ENCODE assay signal across 1 cellular context in the genomic region with DNA sequence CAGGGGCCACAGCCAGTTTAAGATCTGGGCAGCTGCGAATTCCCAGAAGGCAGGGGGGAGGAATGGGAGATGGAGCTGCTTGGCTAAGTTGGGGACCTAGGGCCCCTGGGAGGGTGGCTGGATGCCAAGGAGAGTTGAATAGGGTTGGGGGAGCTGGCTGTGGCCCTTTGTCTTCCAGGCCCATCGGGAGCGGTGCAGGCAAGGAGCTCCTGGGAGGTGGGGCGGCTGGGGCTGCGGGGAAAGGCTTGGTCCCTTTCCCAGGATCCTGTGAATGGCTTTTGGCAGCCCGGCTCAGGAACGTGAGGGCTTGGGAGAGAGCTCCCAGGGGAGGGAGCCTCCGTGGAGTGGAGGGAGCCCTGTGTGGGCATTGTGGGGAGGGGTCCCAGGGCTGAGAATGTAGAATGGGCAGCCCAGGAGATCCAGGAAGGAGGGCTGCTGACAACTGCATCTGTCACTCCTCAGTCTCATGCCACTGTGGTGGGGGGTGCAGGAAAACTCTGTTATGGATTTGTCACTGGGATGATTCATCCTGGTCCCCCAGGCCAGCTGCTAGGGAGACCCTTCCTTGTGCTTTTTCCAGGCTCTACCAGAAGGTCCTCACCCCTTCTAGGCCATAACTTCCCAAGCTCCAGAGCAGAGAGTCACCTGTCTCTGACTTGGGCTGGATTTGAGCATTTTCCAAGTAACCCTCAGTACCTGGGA.
TF ChIP-seq lines count a peak whose summit lies in the region.

No MANE protein-coding gene starts in this region.

TF ChIP-seq in H1, 55 proteins besides CTCF, POLR2A, EP300 and RAD21:
- TF ChIP-seq GABPA (IDR thresholded peaks at IDR 0.05; ENCODE audit: borderline replicate concordance, insufficient read depth, low read length): no peak
- no peak for TF ChIP-seq SRF (IDR thresholded peaks at IDR 0.05; ENCODE audit: low read depth, low read length)
- TF ChIP-seq RFX5 (IDR thresholded peaks at IDR 0.05; ENCODE audit: borderline replicate concordance, low read depth, low read length): no peak
- no peak for TF ChIP-seq EGR1 (IDR thresholded peaks at IDR 0.05; ENCODE audit: borderline replicate concordance, low read depth, low read length)
- TF ChIP-seq SAP30 (IDR thresholded peaks at IDR 0.05; ENCODE audit: insufficient read depth, insufficient replicate concordance, low read length): no peak
- TF ChIP-seq, protein P1, sequence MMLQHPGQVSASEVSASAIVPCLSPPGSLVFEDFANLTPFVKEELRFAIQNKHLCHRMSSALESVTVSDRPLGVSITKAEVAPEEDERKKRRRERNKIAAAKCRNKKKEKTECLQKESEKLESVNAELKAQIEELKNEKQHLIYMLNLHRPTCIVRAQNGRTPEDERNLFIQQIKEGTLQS (IDR thresholded peaks at IDR 0.05; ENCODE audit: insufficient read depth, low read depth, low read length): no peak
- TF ChIP-seq SP4 (IDR thresholded peaks at IDR 0.05; ENCODE audit: low read length): no peak
- TF ChIP-seq TCF12 (IDR thresholded peaks at IDR 0.05; ENCODE audit: low read depth, low read length): no peak
- TF ChIP-seq, protein P2, sequence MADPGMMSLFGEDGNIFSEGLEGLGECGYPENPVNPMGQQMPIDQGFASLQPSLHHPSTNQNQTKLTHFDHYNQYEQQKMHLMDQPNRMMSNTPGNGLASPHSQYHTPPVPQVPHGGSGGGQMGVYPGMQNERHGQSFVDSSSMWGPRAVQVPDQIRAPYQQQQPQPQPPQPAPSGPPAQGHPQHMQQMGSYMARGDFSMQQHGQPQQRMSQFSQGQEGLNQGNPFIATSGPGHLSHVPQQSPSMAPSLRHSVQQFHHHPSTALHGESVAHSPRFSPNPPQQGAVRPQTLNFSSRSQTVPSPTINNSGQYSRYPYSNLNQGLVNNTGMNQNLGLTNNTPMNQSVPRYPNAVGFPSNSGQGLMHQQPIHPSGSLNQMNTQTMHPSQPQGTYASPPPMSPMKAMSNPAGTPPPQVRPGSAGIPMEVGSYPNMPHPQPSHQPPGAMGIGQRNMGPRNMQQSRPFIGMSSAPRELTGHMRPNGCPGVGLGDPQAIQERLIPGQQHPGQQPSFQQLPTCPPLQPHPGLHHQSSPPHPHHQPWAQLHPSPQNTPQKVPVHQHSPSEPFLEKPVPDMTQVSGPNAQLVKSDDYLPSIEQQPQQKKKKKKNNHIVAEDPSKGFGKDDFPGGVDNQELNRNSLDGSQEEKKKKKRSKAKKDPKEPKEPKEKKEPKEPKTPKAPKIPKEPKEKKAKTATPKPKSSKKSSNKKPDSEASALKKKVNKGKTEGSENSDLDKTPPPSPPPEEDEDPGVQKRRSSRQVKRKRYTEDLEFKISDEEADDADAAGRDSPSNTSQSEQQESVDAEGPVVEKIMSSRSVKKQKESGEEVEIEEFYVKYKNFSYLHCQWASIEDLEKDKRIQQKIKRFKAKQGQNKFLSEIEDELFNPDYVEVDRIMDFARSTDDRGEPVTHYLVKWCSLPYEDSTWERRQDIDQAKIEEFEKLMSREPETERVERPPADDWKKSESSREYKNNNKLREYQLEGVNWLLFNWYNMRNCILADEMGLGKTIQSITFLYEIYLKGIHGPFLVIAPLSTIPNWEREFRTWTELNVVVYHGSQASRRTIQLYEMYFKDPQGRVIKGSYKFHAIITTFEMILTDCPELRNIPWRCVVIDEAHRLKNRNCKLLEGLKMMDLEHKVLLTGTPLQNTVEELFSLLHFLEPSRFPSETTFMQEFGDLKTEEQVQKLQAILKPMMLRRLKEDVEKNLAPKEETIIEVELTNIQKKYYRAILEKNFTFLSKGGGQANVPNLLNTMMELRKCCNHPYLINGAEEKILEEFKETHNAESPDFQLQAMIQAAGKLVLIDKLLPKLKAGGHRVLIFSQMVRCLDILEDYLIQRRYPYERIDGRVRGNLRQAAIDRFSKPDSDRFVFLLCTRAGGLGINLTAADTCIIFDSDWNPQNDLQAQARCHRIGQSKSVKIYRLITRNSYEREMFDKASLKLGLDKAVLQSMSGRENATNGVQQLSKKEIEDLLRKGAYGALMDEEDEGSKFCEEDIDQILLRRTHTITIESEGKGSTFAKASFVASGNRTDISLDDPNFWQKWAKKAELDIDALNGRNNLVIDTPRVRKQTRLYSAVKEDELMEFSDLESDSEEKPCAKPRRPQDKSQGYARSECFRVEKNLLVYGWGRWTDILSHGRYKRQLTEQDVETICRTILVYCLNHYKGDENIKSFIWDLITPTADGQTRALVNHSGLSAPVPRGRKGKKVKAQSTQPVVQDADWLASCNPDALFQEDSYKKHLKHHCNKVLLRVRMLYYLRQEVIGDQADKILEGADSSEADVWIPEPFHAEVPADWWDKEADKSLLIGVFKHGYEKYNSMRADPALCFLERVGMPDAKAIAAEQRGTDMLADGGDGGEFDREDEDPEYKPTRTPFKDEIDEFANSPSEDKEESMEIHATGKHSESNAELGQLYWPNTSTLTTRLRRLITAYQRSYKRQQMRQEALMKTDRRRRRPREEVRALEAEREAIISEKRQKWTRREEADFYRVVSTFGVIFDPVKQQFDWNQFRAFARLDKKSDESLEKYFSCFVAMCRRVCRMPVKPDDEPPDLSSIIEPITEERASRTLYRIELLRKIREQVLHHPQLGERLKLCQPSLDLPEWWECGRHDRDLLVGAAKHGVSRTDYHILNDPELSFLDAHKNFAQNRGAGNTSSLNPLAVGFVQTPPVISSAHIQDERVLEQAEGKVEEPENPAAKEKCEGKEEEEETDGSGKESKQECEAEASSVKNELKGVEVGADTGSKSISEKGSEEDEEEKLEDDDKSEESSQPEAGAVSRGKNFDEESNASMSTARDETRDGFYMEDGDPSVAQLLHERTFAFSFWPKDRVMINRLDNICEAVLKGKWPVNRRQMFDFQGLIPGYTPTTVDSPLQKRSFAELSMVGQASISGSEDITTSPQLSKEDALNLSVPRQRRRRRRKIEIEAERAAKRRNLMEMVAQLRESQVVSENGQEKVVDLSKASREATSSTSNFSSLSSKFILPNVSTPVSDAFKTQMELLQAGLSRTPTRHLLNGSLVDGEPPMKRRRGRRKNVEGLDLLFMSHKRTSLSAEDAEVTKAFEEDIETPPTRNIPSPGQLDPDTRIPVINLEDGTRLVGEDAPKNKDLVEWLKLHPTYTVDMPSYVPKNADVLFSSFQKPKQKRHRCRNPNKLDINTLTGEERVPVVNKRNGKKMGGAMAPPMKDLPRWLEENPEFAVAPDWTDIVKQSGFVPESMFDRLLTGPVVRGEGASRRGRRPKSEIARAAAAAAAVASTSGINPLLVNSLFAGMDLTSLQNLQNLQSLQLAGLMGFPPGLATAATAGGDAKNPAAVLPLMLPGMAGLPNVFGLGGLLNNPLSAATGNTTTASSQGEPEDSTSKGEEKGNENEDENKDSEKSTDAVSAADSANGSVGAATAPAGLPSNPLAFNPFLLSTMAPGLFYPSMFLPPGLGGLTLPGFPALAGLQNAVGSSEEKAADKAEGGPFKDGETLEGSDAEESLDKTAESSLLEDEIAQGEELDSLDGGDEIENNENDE (IDR thresholded peaks at IDR 0.05; ENCODE audit: insufficient replicate concordance, low read length): no peak
- TF ChIP-seq CREB1 (IDR thresholded peaks at IDR 0.05): no peak
- TF ChIP-seq, protein P3, sequence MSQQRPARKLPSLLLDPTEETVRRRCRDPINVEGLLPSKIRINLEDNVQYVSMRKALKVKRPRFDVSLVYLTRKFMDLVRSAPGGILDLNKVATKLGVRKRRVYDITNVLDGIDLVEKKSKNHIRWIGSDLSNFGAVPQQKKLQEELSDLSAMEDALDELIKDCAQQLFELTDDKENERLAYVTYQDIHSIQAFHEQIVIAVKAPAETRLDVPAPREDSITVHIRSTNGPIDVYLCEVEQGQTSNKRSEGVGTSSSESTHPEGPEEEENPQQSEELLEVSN (IDR thresholded peaks at IDR 0.05): no peak
- TF ChIP-seq, protein P4, sequence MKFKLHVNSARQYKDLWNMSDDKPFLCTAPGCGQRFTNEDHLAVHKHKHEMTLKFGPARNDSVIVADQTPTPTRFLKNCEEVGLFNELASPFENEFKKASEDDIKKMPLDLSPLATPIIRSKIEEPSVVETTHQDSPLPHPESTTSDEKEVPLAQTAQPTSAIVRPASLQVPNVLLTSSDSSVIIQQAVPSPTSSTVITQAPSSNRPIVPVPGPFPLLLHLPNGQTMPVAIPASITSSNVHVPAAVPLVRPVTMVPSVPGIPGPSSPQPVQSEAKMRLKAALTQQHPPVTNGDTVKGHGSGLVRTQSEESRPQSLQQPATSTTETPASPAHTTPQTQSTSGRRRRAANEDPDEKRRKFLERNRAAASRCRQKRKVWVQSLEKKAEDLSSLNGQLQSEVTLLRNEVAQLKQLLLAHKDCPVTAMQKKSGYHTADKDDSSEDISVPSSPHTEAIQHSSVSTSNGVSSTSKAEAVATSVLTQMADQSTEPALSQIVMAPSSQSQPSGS (IDR thresholded peaks at IDR 0.05; ENCODE audit: low read length): no peak
- no peak for TF ChIP-seq TEAD4 (IDR thresholded peaks at IDR 0.05; ENCODE audit: low read depth, low read length)
- no peak for TF ChIP-seq BACH1 (IDR thresholded peaks at IDR 0.05; ENCODE audit: low read length)
- no peak for TF ChIP-seq SUZ12 (IDR thresholded peaks at IDR 0.05; ENCODE audit: low read length)
- TF ChIP-seq SP1 (IDR thresholded peaks at IDR 0.05; ENCODE audit: low read depth, low read length): no peak
- no peak for TF ChIP-seq TBP (IDR thresholded peaks at IDR 0.05; ENCODE audit: low read depth, low read length)
- no peak for TF ChIP-seq MAFK (IDR thresholded peaks at IDR 0.05; ENCODE audit: low read depth, low read length)
